1 cellular context compared by ENCODE assay signal in the genomic region with DNA sequence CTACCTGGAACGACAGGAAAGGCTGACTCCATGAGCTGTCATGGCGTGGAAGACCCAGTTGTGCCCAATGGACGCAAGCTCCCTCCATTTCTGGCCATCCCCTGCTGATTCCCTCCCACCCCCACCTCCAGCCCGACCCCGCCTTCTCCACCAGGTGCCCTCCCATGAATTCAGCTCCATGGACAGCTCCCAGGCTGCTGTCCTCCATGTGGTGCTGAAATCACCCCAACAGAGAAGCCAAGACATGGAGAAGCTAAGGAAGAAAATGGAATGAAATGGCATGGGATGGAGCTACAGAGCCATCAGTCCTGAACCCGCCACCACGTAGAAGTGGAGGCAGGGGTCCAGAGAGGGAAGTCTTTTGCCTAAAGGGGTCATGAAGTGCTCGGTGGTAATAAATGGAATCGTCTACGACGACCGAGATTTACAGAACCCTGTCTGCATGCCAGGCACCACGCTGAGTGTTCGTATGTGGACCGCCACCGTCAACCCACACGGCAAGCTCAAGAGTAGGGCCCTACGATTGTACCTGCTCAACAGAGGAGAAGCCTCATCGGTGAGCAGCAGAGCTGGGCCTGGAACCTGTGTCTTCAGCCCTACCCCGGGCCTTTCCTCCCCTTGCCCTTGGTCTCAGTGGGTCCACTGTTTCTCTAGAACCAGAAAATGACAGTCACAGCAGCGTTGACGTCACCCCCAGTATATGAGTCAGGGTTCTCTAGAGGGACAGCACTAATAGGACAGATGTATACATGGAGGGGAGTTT.
TF ChIP-seq lines count a peak whose summit lies in the region.

No MANE protein-coding gene starts in this region.

TF ChIP-seq in K562, 482 proteins besides CTCF, POLR2A, EP300 and RAD21 (continued from another document and continues in another):
- TF ChIP-seq CEBPB (tag; IDR thresholded peaks at IDR 0.05) (no peak), ARID2 (IDR thresholded peaks at IDR 0.05) (no peak), ZNF324 (CRISPR knock-in tag; IDR thresholded peaks at IDR 0.05) (no peak), ZKSCAN8 (CRISPR knock-in tag; IDR thresholded peaks at IDR 0.05) (peak; percentile 65), FOXM1 (IDR thresholded peaks at IDR 0.05; ENCODE audit: low read depth) (no peak), FOXM1 (CRISPR knock-in tag; IDR thresholded peaks at IDR 0.05; ENCODE audit: low read depth) (peak; percentile 98), SOX6 (IDR thresholded peaks at IDR 0.05) (no peak), PHF8 (IDR thresholded peaks at IDR 0.05; ENCODE audit: borderline replicate concordance, low read length) (no peak), ZC3H8 (IDR thresholded peaks at IDR 0.05) (no peak), RFX5 (IDR thresholded peaks at IDR 0.05; ENCODE audit: low read depth, low read length) (no peak), SMAD4 (CRISPR knock-in tag; conservative IDR thresholded peaks at IDR 0.05) (peak; percentile 55; the same call in 1 of the 2 replicates), MAFK (IDR thresholded peaks at IDR 0.05; ENCODE audit: low read length) (no peak), HDAC2 (IDR thresholded peaks at IDR 0.05) (peak; percentile 97), NBN (IDR thresholded peaks at IDR 0.05; ENCODE audit: low read depth) (no peak), MTF1 (CRISPR knock-in tag; IDR thresholded peaks at IDR 0.05; ENCODE audit: borderline replicate concordance) (no peak), FOSL1 (tag; conservative IDR thresholded peaks at IDR 0.05) (no peak; the same call in 1 of the 2 replicates), RBM17 (IDR thresholded peaks at IDR 0.05; ENCODE audit: borderline replicate concordance, low read depth, low read length) (no peak), OTX1 (CRISPR knock-in tag; IDR thresholded peaks at IDR 0.05) (no peak), ZFP30 (CRISPR knock-in tag; IDR thresholded peaks at IDR 0.05; ENCODE audit: borderline replicate concordance) (no peak), PTRF (tag; IDR thresholded peaks at IDR 0.05) (no peak), FOXJ2 (tag; IDR thresholded peaks at IDR 0.05) (no peak), ZNF140 (CRISPR knock-in tag; IDR thresholded peaks at IDR 0.05) (no peak), LCOR (CRISPR knock-in tag; IDR thresholded peaks at IDR 0.05) (peak; percentile 92), FOXA1 (IDR thresholded peaks at IDR 0.05; ENCODE audit: borderline replicate concordance) (no peak), POLR3A (IDR thresholded peaks at IDR 0.05; ENCODE audit: borderline replicate concordance, extremely low read depth, insufficient read depth, insufficient read length) (no peak), PTBP1 (IDR thresholded peaks at IDR 0.05; ENCODE audit: low read depth, low read length) (no peak), KAT2B (IDR thresholded peaks at IDR 0.05; ENCODE audit: low read depth, low read length) (no peak), HCFC1 (IDR thresholded peaks at IDR 0.05; ENCODE audit: low read depth, low read length) (peak; percentile 54), HNRNPK (IDR thresholded peaks at IDR 0.05; ENCODE audit: low read depth, low read length, poor library complexity, severe bottlenecking) (no peak), NCOA1 (IDR thresholded peaks at IDR 0.05; ENCODE audit: low read depth) (peak; percentile 100), PML (IDR thresholded peaks at IDR 0.05; ENCODE audit: low read length) (no peak), ZNF347 (CRISPR knock-in tag; IDR thresholded peaks at IDR 0.05; ENCODE audit: low read depth) (no peak), ZNF3 (CRISPR knock-in tag; IDR thresholded peaks at IDR 0.05) (no peak), BRD4 (IDR thresholded peaks at IDR 0.05) (no peak), RAD51 (IDR thresholded peaks at IDR 0.05; ENCODE audit: borderline replicate concordance, low read depth) (no peak), HNRNPLL (IDR thresholded peaks at IDR 0.05; ENCODE audit: low read depth, low read length, poor library complexity, severe bottlenecking) (no peak), HMG20A (CRISPR knock-in tag; conservative IDR thresholded peaks at IDR 0.05) (no peak), ZNF75A (CRISPR knock-in tag; IDR thresholded peaks at IDR 0.05) (no peak), EZH2 (IDR thresholded peaks at IDR 0.05; ENCODE audit: borderline replicate concordance, low read depth, low read length) (no peak)
- TF ChIP-seq, protein P1, sequence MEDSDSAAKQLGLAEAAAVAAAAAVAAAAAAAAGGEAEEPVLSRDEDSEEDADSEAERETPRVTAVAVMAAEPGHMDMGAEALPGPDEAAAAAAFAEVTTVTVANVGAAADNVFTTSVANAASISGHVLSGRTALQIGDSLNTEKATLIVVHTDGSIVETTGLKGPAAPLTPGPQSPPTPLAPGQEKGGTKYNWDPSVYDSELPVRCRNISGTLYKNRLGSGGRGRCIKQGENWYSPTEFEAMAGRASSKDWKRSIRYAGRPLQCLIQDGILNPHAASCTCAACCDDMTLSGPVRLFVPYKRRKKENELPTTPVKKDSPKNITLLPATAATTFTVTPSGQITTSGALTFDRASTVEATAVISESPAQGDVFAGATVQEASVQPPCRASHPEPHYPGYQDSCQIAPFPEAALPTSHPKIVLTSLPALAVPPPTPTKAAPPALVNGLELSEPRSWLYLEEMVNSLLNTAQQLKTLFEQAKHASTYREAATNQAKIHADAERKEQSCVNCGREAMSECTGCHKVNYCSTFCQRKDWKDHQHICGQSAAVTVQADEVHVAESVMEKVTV (CRISPR knock-in tag; IDR thresholded peaks at IDR 0.05) = no peak
- TF ChIP-seq, protein P2, sequence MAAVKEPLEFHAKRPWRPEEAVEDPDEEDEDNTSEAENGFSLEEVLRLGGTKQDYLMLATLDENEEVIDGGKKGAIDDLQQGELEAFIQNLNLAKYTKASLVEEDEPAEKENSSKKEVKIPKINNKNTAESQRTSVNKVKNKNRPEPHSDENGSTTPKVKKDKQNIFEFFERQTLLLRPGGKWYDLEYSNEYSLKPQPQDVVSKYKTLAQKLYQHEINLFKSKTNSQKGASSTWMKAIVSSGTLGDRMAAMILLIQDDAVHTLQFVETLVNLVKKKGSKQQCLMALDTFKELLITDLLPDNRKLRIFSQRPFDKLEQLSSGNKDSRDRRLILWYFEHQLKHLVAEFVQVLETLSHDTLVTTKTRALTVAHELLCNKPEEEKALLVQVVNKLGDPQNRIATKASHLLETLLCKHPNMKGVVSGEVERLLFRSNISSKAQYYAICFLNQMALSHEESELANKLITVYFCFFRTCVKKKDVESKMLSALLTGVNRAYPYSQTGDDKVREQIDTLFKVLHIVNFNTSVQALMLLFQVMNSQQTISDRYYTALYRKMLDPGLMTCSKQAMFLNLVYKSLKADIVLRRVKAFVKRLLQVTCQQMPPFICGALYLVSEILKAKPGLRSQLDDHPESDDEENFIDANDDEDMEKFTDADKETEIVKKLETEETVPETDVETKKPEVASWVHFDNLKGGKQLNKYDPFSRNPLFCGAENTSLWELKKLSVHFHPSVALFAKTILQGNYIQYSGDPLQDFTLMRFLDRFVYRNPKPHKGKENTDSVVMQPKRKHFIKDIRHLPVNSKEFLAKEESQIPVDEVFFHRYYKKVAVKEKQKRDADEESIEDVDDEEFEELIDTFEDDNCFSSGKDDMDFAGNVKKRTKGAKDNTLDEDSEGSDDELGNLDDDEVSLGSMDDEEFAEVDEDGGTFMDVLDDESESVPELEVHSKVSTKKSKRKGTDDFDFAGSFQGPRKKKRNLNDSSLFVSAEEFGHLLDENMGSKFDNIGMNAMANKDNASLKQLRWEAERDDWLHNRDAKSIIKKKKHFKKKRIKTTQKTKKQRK (IDR thresholded peaks at IDR 0.05; ENCODE audit: borderline replicate concordance, low read depth, low read length) = no peak
- TF ChIP-seq, protein P3, sequence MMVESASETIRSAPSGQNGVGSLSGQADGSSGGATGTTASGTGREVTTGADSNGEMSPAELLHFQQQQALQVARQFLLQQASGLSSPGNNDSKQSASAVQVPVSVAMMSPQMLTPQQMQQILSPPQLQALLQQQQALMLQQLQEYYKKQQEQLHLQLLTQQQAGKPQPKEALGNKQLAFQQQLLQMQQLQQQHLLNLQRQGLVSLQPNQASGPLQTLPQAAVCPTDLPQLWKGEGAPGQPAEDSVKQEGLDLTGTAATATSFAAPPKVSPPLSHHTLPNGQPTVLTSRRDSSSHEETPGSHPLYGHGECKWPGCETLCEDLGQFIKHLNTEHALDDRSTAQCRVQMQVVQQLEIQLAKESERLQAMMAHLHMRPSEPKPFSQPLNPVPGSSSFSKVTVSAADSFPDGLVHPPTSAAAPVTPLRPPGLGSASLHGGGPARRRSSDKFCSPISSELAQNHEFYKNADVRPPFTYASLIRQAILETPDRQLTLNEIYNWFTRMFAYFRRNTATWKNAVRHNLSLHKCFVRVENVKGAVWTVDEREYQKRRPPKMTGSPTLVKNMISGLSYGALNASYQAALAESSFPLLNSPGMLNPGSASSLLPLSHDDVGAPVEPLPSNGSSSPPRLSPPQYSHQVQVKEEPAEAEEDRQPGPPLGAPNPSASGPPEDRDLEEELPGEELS (CRISPR knock-in tag; IDR thresholded peaks at IDR 0.05; ENCODE audit: borderline replicate concordance) = peak; percentile 99
- TF ChIP-seq, protein P4, sequence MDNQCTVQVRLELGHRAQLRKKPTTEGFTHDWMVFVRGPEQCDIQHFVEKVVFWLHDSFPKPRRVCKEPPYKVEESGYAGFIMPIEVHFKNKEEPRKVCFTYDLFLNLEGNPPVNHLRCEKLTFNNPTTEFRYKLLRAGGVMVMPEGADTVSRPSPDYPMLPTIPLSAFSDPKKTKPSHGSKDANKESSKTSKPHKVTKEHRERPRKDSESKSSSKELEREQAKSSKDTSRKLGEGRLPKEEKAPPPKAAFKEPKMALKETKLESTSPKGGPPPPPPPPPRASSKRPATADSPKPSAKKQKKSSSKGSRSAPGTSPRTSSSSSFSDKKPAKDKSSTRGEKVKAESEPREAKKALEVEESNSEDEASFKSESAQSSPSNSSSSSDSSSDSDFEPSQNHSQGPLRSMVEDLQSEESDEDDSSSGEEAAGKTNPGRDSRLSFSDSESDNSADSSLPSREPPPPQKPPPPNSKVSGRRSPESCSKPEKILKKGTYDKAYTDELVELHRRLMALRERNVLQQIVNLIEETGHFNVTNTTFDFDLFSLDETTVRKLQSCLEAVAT (IDR thresholded peaks at IDR 0.05) = no peak
- TF ChIP-seq, protein P5, sequence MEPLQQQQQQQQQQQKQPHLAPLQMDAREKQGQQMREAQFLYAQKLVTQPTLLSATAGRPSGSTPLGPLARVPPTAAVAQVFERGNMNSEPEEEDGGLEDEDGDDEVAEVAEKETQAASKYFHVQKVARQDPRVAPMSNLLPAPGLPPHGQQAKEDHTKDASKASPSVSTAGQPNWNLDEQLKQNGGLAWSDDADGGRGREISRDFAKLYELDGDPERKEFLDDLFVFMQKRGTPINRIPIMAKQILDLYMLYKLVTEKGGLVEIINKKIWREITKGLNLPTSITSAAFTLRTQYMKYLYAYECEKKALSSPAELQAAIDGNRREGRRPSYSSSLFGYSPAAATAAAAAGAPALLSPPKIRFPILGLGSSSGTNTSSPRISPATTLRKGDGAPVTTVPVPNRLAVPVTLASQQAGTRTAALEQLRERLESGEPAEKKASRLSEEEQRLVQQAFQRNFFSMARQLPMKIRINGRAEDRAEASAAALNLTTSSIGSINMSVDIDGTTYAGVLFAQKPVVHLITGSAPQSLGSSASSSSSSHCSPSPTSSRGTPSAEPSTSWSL (CRISPR knock-in tag; IDR thresholded peaks at IDR 0.05; ENCODE audit: borderline replicate concordance) = no peak
- TF ChIP-seq, protein P6, sequence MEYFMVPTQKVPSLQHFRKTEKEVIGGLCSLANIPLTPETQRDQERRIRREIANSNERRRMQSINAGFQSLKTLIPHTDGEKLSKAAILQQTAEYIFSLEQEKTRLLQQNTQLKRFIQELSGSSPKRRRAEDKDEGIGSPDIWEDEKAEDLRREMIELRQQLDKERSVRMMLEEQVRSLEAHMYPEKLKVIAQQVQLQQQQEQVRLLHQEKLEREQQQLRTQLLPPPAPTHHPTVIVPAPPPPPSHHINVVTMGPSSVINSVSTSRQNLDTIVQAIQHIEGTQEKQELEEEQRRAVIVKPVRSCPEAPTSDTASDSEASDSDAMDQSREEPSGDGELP (CRISPR knock-in tag; IDR thresholded peaks at IDR 0.05; ENCODE audit: borderline replicate concordance) = peak; percentile 90
- TF ChIP-seq, protein P7, sequence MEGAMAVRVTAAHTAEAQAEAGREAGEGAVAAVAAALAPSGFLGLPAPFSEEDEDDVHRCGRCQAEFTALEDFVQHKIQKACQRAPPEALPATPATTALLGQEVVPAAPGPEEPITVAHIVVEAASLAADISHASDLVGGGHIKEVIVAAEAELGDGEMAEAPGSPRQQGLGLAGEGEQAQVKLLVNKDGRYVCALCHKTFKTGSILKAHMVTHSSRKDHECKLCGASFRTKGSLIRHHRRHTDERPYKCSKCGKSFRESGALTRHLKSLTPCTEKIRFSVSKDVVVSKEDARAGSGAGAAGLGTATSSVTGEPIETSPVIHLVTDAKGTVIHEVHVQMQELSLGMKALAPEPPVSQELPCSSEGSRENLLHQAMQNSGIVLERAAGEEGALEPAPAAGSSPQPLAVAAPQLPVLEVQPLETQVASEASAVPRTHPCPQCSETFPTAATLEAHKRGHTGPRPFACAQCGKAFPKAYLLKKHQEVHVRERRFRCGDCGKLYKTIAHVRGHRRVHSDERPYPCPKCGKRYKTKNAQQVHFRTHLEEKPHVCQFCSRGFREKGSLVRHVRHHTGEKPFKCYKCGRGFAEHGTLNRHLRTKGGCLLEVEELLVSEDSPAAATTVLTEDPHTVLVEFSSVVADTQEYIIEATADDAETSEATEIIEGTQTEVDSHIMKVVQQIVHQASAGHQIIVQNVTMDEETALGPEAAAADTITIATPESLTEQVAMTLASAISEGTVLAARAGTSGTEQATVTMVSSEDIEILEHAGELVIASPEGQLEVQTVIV (CRISPR knock-in tag; IDR thresholded peaks at IDR 0.05; ENCODE audit: borderline replicate concordance) = no peak
- TF ChIP-seq, protein P8, sequence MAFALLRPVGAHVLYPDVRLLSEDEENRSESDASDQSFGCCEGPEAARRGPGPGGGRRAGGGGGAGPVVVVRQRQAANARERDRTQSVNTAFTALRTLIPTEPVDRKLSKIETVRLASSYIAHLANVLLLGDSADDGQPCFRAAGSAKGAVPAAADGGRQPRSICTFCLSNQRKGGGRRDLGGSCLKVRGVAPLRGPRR (CRISPR knock-in tag; IDR thresholded peaks at IDR 0.05) = 0 out of 2 replicates have a peak, but pooled peaks have one; percentile 62
- TF ChIP-seq, protein P9, sequence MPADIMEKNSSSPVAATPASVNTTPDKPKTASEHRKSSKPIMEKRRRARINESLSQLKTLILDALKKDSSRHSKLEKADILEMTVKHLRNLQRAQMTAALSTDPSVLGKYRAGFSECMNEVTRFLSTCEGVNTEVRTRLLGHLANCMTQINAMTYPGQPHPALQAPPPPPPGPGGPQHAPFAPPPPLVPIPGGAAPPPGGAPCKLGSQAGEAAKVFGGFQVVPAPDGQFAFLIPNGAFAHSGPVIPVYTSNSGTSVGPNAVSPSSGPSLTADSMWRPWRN (IDR thresholded peaks at IDR 0.05; ENCODE audit: low read depth) = no peak
- TF ChIP-seq, protein P10, sequence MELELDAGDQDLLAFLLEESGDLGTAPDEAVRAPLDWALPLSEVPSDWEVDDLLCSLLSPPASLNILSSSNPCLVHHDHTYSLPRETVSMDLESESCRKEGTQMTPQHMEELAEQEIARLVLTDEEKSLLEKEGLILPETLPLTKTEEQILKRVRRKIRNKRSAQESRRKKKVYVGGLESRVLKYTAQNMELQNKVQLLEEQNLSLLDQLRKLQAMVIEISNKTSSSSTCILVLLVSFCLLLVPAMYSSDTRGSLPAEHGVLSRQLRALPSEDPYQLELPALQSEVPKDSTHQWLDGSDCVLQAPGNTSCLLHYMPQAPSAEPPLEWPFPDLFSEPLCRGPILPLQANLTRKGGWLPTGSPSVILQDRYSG (tag; conservative IDR thresholded peaks at IDR 0.05; ENCODE audit: low read depth) = peak; percentile 83
- TF ChIP-seq, protein P11, sequence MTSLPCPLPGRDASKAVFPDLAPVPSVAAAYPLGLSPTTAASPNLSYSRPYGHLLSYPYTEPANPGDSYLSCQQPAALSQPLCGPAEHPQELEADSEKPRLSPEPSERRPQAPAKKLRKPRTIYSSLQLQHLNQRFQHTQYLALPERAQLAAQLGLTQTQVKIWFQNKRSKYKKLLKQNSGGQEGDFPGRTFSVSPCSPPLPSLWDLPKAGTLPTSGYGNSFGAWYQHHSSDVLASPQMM (CRISPR knock-in tag; IDR thresholded peaks at IDR 0.05) = no peak
